ENCODE assay signal across 2 cellular contexts in genomic region chr7:55086413-55087201, GRCh38.
TF ChIP-seq lines count a peak whose summit lies in the region.

No MANE protein-coding gene starts in this region.

TF ChIP-seq in GM12878, 131 proteins besides CTCF, POLR2A, EP300 and RAD21 (continued from another document and continues in another):
- TF ChIP-seq HSF1 (IDR thresholded peaks at IDR 0.05; ENCODE audit: low read depth, low read length) (no peak), TARDBP (IDR thresholded peaks at IDR 0.05; ENCODE audit: borderline replicate concordance) (no peak), RUNX3 (IDR thresholded peaks at IDR 0.05; ENCODE audit: low read length) (0 out of 2 replicates have a peak, but pooled peaks have one; percentile 46), ATF7 (IDR thresholded peaks at IDR 0.05; ENCODE audit: low read depth) (peak; percentile 62; the same call in 1 of the 2 replicates), ESRRA (IDR thresholded peaks at IDR 0.05; ENCODE audit: low read length) (no peak), SKIL (IDR thresholded peaks at IDR 0.05; ENCODE audit: low read depth, poor library complexity, severe bottlenecking) (peak; percentile 45), TCF12 (IDR thresholded peaks at IDR 0.05; ENCODE audit: low read depth, low read length) (peak; percentile 86), SP1 (IDR thresholded peaks at IDR 0.05; ENCODE audit: low read depth, low read length) (peak; percentile 20), STAT1 (conservative IDR thresholded peaks at IDR 0.05) (no peak), MYC (IDR thresholded peaks at IDR 0.05; ENCODE audit: insufficient read depth, insufficient read length, insufficient replicate concordance, low read length, severe bottlenecking) (no peak), EGR1 (IDR thresholded peaks at IDR 0.05; ENCODE audit: borderline replicate concordance in 1 of 2, low read depth in 2 of 2, low read length in 2 of 2) (no peak), GABPA (IDR thresholded peaks at IDR 0.05; ENCODE audit: low read depth) (no peak), RB1 (IDR thresholded peaks at IDR 0.05; ENCODE audit: borderline replicate concordance) (peak; percentile 50; the same call in 1 of the 2 replicates), ASH2L (IDR thresholded peaks at IDR 0.05; ENCODE audit: borderline replicate concordance, low read depth) (no peak), RAD51 (IDR thresholded peaks at IDR 0.05) (peak; percentile 26; the same call in 1 of the 2 replicates), HDAC2 (IDR thresholded peaks at IDR 0.05) (no peak), YY1 (IDR thresholded peaks at IDR 0.05; ENCODE audit: low read depth, low read length) (no peak), KDM1A (IDR thresholded peaks at IDR 0.05; ENCODE audit: borderline replicate concordance) (no peak), GATAD2B (conservative IDR thresholded peaks at IDR 0.05; ENCODE audit: low read depth) (peak; percentile 100), CBX5 (IDR thresholded peaks at IDR 0.05; ENCODE audit: low read depth) (no peak)
- TF ChIP-seq, protein P1, sequence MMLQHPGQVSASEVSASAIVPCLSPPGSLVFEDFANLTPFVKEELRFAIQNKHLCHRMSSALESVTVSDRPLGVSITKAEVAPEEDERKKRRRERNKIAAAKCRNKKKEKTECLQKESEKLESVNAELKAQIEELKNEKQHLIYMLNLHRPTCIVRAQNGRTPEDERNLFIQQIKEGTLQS (IDR thresholded peaks at IDR 0.05; ENCODE audit: borderline replicate concordance, extremely low read depth, low read depth, low read length) = no peak
- TF ChIP-seq, protein P2, sequence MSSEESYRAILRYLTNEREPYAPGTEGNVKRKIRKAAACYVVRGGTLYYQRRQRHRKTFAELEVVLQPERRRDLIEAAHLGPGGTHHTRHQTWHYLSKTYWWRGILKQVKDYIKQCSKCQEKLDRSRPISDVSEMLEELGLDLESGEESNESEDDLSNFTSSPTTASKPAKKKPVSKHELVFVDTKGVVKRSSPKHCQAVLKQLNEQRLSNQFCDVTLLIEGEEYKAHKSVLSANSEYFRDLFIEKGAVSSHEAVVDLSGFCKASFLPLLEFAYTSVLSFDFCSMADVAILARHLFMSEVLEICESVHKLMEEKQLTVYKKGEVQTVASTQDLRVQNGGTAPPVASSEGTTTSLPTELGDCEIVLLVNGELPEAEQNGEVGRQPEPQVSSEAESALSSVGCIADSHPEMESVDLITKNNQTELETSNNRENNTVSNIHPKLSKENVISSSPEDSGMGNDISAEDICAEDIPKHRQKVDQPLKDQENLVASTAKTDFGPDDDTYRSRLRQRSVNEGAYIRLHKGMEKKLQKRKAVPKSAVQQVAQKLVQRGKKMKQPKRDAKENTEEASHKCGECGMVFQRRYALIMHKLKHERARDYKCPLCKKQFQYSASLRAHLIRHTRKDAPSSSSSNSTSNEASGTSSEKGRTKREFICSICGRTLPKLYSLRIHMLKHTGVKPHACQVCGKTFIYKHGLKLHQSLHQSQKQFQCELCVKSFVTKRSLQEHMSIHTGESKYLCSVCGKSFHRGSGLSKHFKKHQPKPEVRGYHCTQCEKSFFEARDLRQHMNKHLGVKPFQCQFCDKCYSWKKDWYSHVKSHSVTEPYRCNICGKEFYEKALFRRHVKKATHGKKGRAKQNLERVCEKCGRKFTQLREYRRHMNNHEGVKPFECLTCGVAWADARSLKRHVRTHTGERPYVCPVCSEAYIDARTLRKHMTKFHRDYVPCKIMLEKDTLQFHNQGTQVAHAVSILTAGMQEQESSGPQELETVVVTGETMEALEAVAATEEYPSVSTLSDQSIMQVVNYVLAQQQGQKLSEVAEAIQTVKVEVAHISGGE (CRISPR knock-in tag; IDR thresholded peaks at IDR 0.05) = no peak
- TF ChIP-seq, protein P3, sequence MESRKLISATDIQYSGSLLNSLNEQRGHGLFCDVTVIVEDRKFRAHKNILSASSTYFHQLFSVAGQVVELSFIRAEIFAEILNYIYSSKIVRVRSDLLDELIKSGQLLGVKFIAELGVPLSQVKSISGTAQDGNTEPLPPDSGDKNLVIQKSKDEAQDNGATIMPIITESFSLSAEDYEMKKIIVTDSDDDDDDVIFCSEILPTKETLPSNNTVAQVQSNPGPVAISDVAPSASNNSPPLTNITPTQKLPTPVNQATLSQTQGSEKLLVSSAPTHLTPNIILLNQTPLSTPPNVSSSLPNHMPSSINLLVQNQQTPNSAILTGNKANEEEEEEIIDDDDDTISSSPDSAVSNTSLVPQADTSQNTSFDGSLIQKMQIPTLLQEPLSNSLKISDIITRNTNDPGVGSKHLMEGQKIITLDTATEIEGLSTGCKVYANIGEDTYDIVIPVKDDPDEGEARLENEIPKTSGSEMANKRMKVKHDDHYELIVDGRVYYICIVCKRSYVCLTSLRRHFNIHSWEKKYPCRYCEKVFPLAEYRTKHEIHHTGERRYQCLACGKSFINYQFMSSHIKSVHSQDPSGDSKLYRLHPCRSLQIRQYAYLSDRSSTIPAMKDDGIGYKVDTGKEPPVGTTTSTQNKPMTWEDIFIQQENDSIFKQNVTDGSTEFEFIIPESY (IDR thresholded peaks at IDR 0.05) = no peak

TF ChIP-seq in HepG2, 621 proteins besides CTCF, POLR2A, EP300 and RAD21 (continued from another document and continues in another):
- TF ChIP-seq ZMAT5 (CRISPR knock-in tag; IDR thresholded peaks at IDR 0.05; ENCODE audit: borderline replicate concordance, low read depth) (no peak), ZFY (CRISPR knock-in tag; IDR thresholded peaks at IDR 0.05) (no peak), MIER3 (CRISPR knock-in tag; IDR thresholded peaks at IDR 0.05; ENCODE audit: borderline replicate concordance) (no peak), ZBTB40 (IDR thresholded peaks at IDR 0.05) (no peak), ZBTB40 (CRISPR knock-in tag; IDR thresholded peaks at IDR 0.05) (no peak), PAX8 (CRISPR knock-in tag; IDR thresholded peaks at IDR 0.05; ENCODE audit: borderline replicate concordance) (no peak), SRF (IDR thresholded peaks at IDR 0.05; ENCODE audit: low read depth, low read length) (no peak), ZNF687 (CRISPR knock-in tag; IDR thresholded peaks at IDR 0.05) (peak; percentile 72), PREB (CRISPR knock-in tag; IDR thresholded peaks at IDR 0.05) (no peak), MEIS2 (CRISPR knock-in tag; IDR thresholded peaks at IDR 0.05) (no peak), ZSCAN22 (CRISPR knock-in tag; IDR thresholded peaks at IDR 0.05) (no peak), TEAD2 (CRISPR knock-in tag; IDR thresholded peaks at IDR 0.05) (no peak), DR1 (CRISPR knock-in tag; IDR thresholded peaks at IDR 0.05) (no peak), KLF6 (CRISPR knock-in tag; IDR thresholded peaks at IDR 0.05) (no peak), ELF1 (CRISPR knock-in tag; IDR thresholded peaks at IDR 0.05) (0 out of 2 replicates have a peak, but pooled peaks have one; percentile 19)
- TF ChIP-seq, protein P4, sequence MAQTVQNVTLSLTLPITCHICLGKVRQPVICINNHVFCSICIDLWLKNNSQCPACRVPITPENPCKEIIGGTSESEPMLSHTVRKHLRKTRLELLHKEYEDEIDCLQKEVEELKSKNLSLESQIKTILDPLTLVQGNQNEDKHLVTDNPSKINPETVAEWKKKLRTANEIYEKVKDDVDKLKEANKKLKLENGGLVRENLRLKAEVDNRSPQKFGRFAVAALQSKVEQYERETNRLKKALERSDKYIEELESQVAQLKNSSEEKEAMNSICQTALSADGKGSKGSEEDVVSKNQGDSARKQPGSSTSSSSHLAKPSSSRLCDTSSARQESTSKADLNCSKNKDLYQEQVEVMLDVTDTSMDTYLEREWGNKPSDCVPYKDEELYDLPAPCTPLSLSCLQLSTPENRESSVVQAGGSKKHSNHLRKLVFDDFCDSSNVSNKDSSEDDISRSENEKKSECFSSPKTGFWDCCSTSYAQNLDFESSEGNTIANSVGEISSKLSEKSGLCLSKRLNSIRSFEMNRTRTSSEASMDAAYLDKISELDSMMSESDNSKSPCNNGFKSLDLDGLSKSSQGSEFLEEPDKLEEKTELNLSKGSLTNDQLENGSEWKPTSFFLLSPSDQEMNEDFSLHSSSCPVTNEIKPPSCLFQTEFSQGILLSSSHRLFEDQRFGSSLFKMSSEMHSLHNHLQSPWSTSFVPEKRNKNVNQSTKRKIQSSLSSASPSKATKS (CRISPR knock-in tag; IDR thresholded peaks at IDR 0.05) = no peak
